In the genomic region with DNA sequence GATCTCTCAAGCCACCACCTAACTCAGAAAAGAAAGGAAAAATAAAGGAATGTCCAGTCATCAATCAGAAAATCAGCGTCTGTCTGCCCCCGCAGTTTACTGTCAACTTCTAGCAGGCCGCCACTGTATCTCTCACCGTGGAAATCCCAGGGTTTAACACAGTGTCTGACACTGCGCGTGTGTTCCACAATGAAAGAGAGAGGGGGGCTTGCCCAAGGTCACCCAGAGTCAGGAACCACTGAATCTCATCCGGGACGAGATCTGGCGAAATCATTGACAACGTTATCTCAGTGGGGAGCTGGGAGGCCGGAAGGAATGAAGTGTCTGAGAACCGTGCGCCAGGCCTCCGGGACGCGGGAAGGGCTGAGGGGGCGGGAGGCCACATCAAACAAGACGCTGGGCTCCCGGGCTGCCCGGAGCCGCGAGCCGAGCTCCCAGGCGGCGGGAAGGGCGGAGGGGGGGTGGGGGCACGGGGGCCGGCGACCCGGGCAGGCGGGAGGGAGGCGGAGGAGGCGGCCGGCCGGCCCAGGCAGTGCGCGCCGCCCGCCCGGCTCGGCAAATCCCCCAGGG, we compare ENCODE assay signal across 8 cellular contexts. TPM values are rescaled to one million over a fixed set of nuclear protein-coding genes. Genes with fewer than 3 reads are reported as not detected.
A peak's percentile ranks its signal among the peaks of the same experiment; 100 is the strongest.
DNase-seq lines count a peak whose midpoint lies in the region; ATAC-seq and TF ChIP-seq lines count a peak whose summit lies in the region.

No MANE protein-coding gene starts in this region.

- TF ChIP-seq POLR2A in ovary (IDR thresholded peaks at IDR 0.05) = no peak

- H3K27me3 ChIP-seq in MG63 = no peaks in the 10 kb centered on the region
- no peaks in the 10 kb centered on the region for H3K27me3 ChIP-seq in ovary

- H3K9me3 ChIP-seq in MG63 (no peaks in the 10 kb centered on the region), ovary (no peaks in the 10 kb centered on the region)

- H3K36me3 ChIP-seq in MG63 = peaks cover 2% of the 10 kb centered on the region; the same call in 1 of the 2 replicates
- H3K36me3 ChIP-seq in ovary = no peaks in the 10 kb centered on the region

- TF ChIP-seq EP300 in ovary (IDR thresholded peaks at IDR 0.05) = no peak

- WGBS in ovary, 3 donors = 5 to 6% (median 5%) methylated on average over 20 to 41 of the region's 41 CpGs

- H3K4me3 ChIP-seq in MG63 (peak overlapping the region; percentile 39), ovary (peak overlapping the region; percentile 52)

- DNase-seq in ELF-1 (ENCODE audit: low read depth, low spot score) (peak; percentile 80), MG63 (peak; percentile 73), glomerular visceral epithelial cell (ENCODE audit: extremely low spot score) (peak; percentile 56), ovary (peak; percentile 62 to 76 (median 74)), NCI-H446 treated with DMSO at 0.1 percent for 48 hours (lab: John Stamatoyannopoulos, UW) (no peak)
- peak; percentile 31 for DNase-seq in activated T-cell treated with anti-CD3 and anti-CD28 coated beads, Interleukin-2, amount 50 U/mL, for 1 hour

- H3K4me1 ChIP-seq in ovary (ENCODE audit: insufficient read depth) = peaks cover 10% of the 10 kb centered on the region

- H3K27ac ChIP-seq in ovary = peak overlapping the region; percentile 43 to 96

- intact Hi-C loops in ovary (cut with DNase I) = loop anchor here (2.0 to 10.0 kb wide), 6 partner anchors 59 to 349 kb away; no protein-coding TSS in a partner anchor

- TF ChIP-seq CTCF in ovary (IDR thresholded peaks at IDR 0.05) = no peak

- ATAC-seq in GM19452 (IDR thresholded peaks at IDR 0.05; ENCODE audit: unreplicated experiment) (no peak), GM18867 (IDR thresholded peaks at IDR 0.05; ENCODE audit: unreplicated experiment) (no peak)

RNA-seq across cellular contexts. Expression of gene HES1, which starts 2.2 kb away (rescaled TPM):
- total RNA-seq in MG63 (2014; rRNA removed; shearing (Covaris generic); ENCODE audit: low replicate concordance) = 17.7 and 19.3 TPM in 2 replicates
- total RNA-seq in ovary = 100 to 1,000 TPM in 1 of 7 donors, 10 to 100 TPM in 6; 16.7 to 116 (median 41.3) TPM
- 10 to 100 TPM; 18.5 to 35.0 TPM for polyA plus RNA-seq in ovary
